ENCODE assay signal across 1 cellular context in genomic region chr5:150780180-150780692, GRCh38.
TF ChIP-seq lines count a peak whose summit lies in the region.

No MANE protein-coding gene starts in this region.

TF ChIP-seq in GM12878, 131 proteins besides CTCF, POLR2A, EP300 and RAD21 (continued from another document):
- no peak for TF ChIP-seq ZBTB4 (CRISPR knock-in tag; IDR thresholded peaks at IDR 0.05)
- peak; percentile 73 for TF ChIP-seq ATF7 (IDR thresholded peaks at IDR 0.05; ENCODE audit: low read depth)
- TF ChIP-seq RELB (IDR thresholded peaks at IDR 0.05; ENCODE audit: low read depth): peak; percentile 83
TF ChIP-seq in GM12878: peak in this region for 47.
